In genomic region chr6:146009338-146009737, GRCh38 we compare ENCODE assay signal across 7 cellular contexts.
"Had no signal": no experiment of that assay in that cellular context is flagged by ENCODE, and none has a peak within 500 bp of the region (broad histone marks: within the 10 kb centered on the region; RNA-seq: fewer than 3 reads in every experiment).

No MANE protein-coding gene starts in this region.

- H3K4me2 ChIP-seq: KMS-11 had no signal

- H3K9ac ChIP-seq: KMS-11 had no signal

- DNase-seq: IMR-90, KBM-7, KG1 had no signal

- ATAC-seq: HepG2, K562 had no signal

- H3K4me3 ChIP-seq: K562 had no signal

- H3K27ac ChIP-seq: HL-60, KMS-11 had no signal
